17 cellular contexts compared by ENCODE assay signal in the genomic region with DNA sequence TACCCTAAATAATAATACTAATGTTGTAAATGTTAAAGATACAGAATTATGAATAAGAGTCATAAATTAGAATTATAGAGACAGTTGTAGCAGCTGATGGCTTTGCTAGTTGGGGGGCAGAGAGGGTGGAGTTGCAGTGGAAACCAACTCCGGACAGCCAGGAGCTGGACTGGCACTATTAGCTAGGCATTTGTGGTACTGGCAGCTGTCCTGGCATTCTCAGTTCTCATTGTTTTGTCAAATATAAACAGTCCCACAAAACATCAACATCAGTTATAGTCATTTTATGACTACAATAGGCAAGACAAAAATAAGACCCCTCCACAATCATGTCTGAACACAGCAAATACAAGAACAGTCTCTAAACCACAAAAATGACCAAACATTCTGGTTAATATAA.
"Had no signal": no experiment of that assay in that cellular context is flagged by ENCODE, and none has a peak within 500 bp of the region (broad histone marks: within the 10 kb centered on the region; RNA-seq: fewer than 3 reads in every experiment).

No MANE protein-coding gene starts in this region.

- ATAC-seq: activated naive CD4-positive, alpha-beta T cell treated with anti-CD3 and anti-CD28 coated beads, Interleukin-2, amount 50 U/mL, for 72 hours; left lobe of liver; pancreas; sciatic nerve had no signal

- H3K36me3 ChIP-seq: esophagus muscularis mucosa, pancreas, spleen, thyroid gland, uterus had no signal

- DNase-seq: activated CD4-positive, alpha-beta T cell treated with anti-CD3 and anti-CD28 coated beads for 1 hour; activated CD4-positive, alpha-beta T cell treated with anti-CD3 and anti-CD28 coated beads, Interleukin-2, amount 50 U/mL, for 4 hours; activated effector memory CD4-positive, alpha-beta T cell treated with Interleukin-2 at 50 U/mL for 16 hours; amygdala; central memory CD4-positive, alpha-beta T cell; islet precursor cell; pancreas; spleen; T-helper 1 cell; thyroid gland; uterus had no signal

- H3K9me3 Mint-ChIP-seq: activated naive CD4-positive, alpha-beta T cell treated with anti-CD3 and anti-CD28 coated beads, Interleukin-2, amount 50 U/mL, for 72 hours; brain had no signal

- H3K9me3 ChIP-seq: esophagus muscularis mucosa, pancreas, spleen, thyroid gland, uterus had no signal

- H3K27me3 ChIP-seq: esophagus muscularis mucosa, pancreas, spleen, thyroid gland, uterus had no signal

- H3K36me3 Mint-ChIP-seq: brain had no signal

- H3K4me3 ChIP-seq: coronary artery, esophagus muscularis mucosa, pancreas, spleen, thyroid gland, uterus had no signal
